1 cellular context compared by ENCODE assay signal in genomic region chr5:176198991-176199733, GRCh38.
TF ChIP-seq lines count a peak whose summit lies in the region.

No MANE protein-coding gene starts in this region.

TF ChIP-seq in SK-N-SH, 30 proteins besides CTCF, POLR2A, EP300 and RAD21:
- TF ChIP-seq MXI1 (IDR thresholded peaks at IDR 0.05; ENCODE audit: low read depth, low read length): 0 out of 2 replicates have a peak, but pooled peaks have one; percentile 35
TF ChIP-seq in SK-N-SH: peak in this region for 1; not testable (repeated sequence) for 29.
